Comparison of ENCODE assay signal across 20 cellular contexts in genomic region chr11:66649903-66650302, GRCh38. TPM values are rescaled to one million over a fixed set of nuclear protein-coding genes. Genes with fewer than 3 reads are reported as not detected.
"Had no signal": no experiment of that assay in that cellular context is flagged by ENCODE, and none has a peak within 500 bp of the region (broad histone marks: within the 10 kb centered on the region; RNA-seq: fewer than 3 reads in every experiment).

No MANE protein-coding gene starts in this region.

- H3K4me3 Mint-ChIP-seq: brain; mesothelial cell of epicardium; natural killer cell treated with Interleukin-12 subunit alpha and Interleukin-12 subunit beta and Interleukin-15 and Interleukin-18, amount 100 ng/mL, for 72 hours had no signal

- ATAC-seq: natural killer cell treated with Interleukin-12 subunit alpha and Interleukin-12 subunit beta and Interleukin-15 and Interleukin-18, amount 100 ng/mL, for 72 hours had no signal

- H3K4me1 ChIP-seq: colonic mucosa had no signal

- DNase-seq: activated CD4-positive, alpha-beta T cell treated with anti-CD3 and anti-CD28 coated beads, Interleukin-2, amount 50 U/mL, for 4 hours; activated CD8-positive, alpha-beta memory T cell treated with anti-CD3 and anti-CD28 coated beads, Interleukin-2, amount 50 U/mL, for 4 hours; activated effector memory CD4-positive, alpha-beta T cell treated with anti-CD3 and anti-CD28 coated beads, Interleukin-2, amount 50 U/mL, for 16 hours; anterior cingulate cortex; central memory CD4-positive, alpha-beta T cell; colonic mucosa; hypothalamus; posterior cingulate gyrus; stimulated activated CD4-positive, alpha-beta T cell treated with anti-CD3 and anti-CD28 coated beads, Interleukin-2, amount 100 ng/mL, for 24 hours; stomach; T-helper 2 cell; trophoblast cell had no signal

- H3K27me3 Mint-ChIP-seq: brain; natural killer cell treated with Interleukin-12 subunit alpha and Interleukin-12 subunit beta and Interleukin-15 and Interleukin-18, amount 100 ng/mL, for 72 hours had no signal

- H3K27ac ChIP-seq: colonic mucosa, right atrium auricular region, stomach had no signal

- H3K9me3 Mint-ChIP-seq: brain; mesothelial cell of epicardium; natural killer cell treated with Interleukin-12 subunit alpha and Interleukin-12 subunit beta and Interleukin-15 and Interleukin-18, amount 100 ng/mL, for 72 hours had no signal

- H3K27ac Mint-ChIP-seq: mesothelial cell of epicardium; natural killer cell treated with Interleukin-12 subunit alpha and Interleukin-12 subunit beta and Interleukin-15 and Interleukin-18, amount 100 ng/mL, for 72 hours had no signal

- H3K4me3 ChIP-seq: colonic mucosa, right atrium auricular region, stomach had no signal

- H3K9me3 ChIP-seq: colonic mucosa, right atrium auricular region, stomach had no signal

- FAIRE-seq: endometrium, frontal cortex, keratinocyte had no signal

- H3K27me3 ChIP-seq: colonic mucosa, right atrium auricular region, stomach had no signal

RNA-seq across cellular contexts. Expression of gene CCDC87, which starts 57.0 kb away (rescaled TPM):
- total RNA-seq: natural killer cell treated with Interleukin-12 subunit alpha and Interleukin-12 subunit beta and Interleukin-15 and Interleukin-18, amount 100 ng/mL, for 72 hours; skeletal muscle tissue had no signal
